In the genomic region with DNA sequence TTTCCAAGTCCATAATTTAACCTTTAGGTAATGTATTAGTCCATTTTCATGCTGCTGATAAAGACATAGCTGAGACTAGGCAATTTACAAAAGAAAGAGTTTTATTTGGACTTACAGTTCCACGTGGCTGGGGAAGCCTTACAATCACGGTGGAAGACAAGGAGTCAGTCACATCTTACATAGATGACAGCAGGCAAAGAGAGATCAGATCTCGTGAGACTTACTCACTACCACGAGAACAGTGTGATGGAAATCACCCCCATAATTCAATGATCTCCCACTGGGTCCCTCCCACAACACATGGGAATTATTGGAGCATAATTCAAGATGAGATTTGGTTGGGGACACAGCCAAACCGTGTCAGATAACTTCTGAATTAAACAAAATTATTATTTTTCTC, we compare ENCODE assay signal across 7 cellular contexts.
"Had no signal": no experiment of that assay in that cellular context is flagged by ENCODE, and none has a peak within 500 bp of the region (broad histone marks: within the 10 kb centered on the region; RNA-seq: fewer than 3 reads in every experiment).

No MANE protein-coding gene starts in this region.

- H3K36me3 Mint-ChIP-seq: IgD-negative memory B cell had no signal

- H3K4me3 Mint-ChIP-seq: GM23338, H9, IgD-negative memory B cell had no signal

- ATAC-seq: GM23338, HepG2 had no signal

- DNase-seq: H9, HCEC 1CT, KG1 had no signal

- H2AFZ ChIP-seq: GM23338 had no signal

- H3K4me3 ChIP-seq: GM23338 had no signal

- H3K4me1 Mint-ChIP-seq: GM23338, H9, IgD-negative memory B cell had no signal

- H3K4me2 ChIP-seq: GM23338 had no signal

- H3K9me3 Mint-ChIP-seq: GM23338, H9, IgD-negative memory B cell had no signal

- H3K27ac ChIP-seq: HL-60 had no signal

- H3K27ac Mint-ChIP-seq: GM23338, H9, IgD-negative memory B cell had no signal
